In the genomic region with DNA sequence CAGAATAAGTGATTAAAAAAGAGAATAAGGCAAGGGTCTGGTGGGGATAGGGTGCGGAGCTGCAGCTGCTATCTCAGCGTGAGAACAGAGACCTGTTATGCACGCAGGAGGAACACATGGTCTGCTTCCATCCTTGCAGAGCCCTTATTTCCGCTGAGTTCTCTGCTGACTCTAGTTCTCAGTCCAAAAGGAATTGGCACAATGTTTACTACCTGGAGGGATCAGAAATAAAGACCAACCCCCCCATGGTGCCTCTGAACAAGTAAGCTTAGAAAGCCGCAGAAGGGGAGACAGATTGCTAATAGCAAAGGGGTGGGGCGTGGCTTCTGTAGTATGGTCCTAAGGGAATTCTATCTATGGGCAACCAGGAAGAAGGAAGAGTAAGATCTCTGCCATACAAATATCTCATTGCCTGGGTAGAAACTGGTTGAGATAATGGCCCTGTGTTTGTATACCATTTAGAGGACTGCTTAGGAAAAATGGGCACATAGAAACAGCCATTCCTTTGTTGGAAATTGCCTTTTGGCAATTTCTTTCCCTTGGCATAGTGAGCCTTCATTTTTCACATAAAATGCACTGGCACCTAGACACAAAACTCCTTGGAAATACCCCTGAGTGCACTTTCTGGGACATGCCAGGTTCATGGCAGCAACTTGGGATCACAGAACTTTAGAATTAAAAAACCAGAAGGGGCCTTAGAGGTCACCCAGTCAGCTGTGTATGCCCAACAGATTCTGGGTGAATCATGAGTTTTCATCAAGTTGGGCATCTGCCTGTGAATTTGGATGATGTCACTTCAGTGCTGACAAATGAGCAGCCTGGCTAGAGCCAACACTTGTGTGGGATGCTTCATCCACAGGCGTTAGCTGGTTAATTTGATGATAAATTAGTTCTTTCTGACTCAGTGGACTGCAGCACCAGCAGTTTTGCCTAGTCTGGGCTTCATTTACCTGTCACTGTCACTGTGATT, we compare ENCODE assay signal across 17 cellular contexts. TPM values are rescaled to one million over a fixed set of nuclear protein-coding genes. Genes with fewer than 3 reads are reported as not detected.
DNase-seq lines count a peak whose midpoint lies in the region; FAIRE-seq and TF ChIP-seq lines count a peak whose summit lies in the region.
"Had no signal": no experiment of that assay in that cellular context is flagged by ENCODE, and none has a peak within 500 bp of the region (broad histone marks: within the 10 kb centered on the region; RNA-seq: fewer than 3 reads in every experiment).

No MANE protein-coding gene starts in this region.

- H3K4me2 ChIP-seq in neural progenitor cell = no peak overlapping the region

- H3K9ac ChIP-seq in neural progenitor cell = no peak overlapping the region

- H3K4me1 Mint-ChIP-seq in neural progenitor cell = peaks cover 17% of the 10 kb centered on the region
- H3K4me1 Mint-ChIP-seq: naive B cell; stimulated activated naive CD8-positive, alpha-beta T cell treated with anti-CD3 and anti-CD28 coated beads, Interleukin-15, amount 100 ng/mL, for 72 hours had no signal

- no peaks in the 10 kb centered on the region for H3K36me3 ChIP-seq in neural progenitor cell
- H3K36me3 ChIP-seq: left ventricle myocardium inferior, prostate gland had no signal

- no peaks in the 10 kb centered on the region for H3K27me3 ChIP-seq in neural progenitor cell

- DNase-seq in DMS153 (lab: John Stamatoyannopoulos, UW) (peak; percentile 89), NCI-H146 treated with DMSO at 0.1 percent for 48 hours (lab: John Stamatoyannopoulos, UW; ENCODE audit: unreplicated experiment) (peak; percentile 24), SK-MEL-5 (ENCODE audit: low read depth, low spot score) (peak; percentile 95), neural progenitor cell (ENCODE audit: low spot score) (no peak), D721Med (ENCODE audit: insufficient read length, low spot score) (no peak), NCI-H510A (lab: John Stamatoyannopoulos, UW) (no peak), NK-92 (lab: John Stamatoyannopoulos, UW; ENCODE audit: unreplicated experiment) (no peak), mucosa of gallbladder (ENCODE audit: low spot score) (no peak)
- DNase-seq: activated CD4-positive, alpha-beta T cell treated with anti-CD3 and anti-CD28 coated beads for 1 hour; activated CD8-positive, alpha-beta memory T cell treated with anti-CD3 and anti-CD28 coated beads, Interleukin-2, amount 50 U/mL, for 4 hours; activated naive CD4-positive, alpha-beta T cell treated with Interleukin-2 at 50 U/mL for 16 hours; CD4-positive, alpha-beta T cell; left ventricle myocardium inferior; naive B cell; stimulated activated naive CD8-positive, alpha-beta T cell treated with anti-CD3 and anti-CD28 coated beads, Interleukin-15, amount 100 ng/mL, for 72 hours; T-helper 2 cell had no signal

- in situ Hi-C loops in SK-MEL-5 (cut with HindIII; ENCODE audit: low pct_unique_long_range_greater_than_20kb, low sequenced_read_pairs) = no loop called here

- no peaks in the 10 kb centered on the region for H3K79me2 ChIP-seq in neural progenitor cell (ENCODE audit: low read depth)

- H3K9me3 ChIP-seq in neural progenitor cell (ENCODE audit: low read depth) = no peaks in the 10 kb centered on the region
- H3K9me3 ChIP-seq: left ventricle myocardium inferior, prostate gland had no signal

- no peaks in the 10 kb centered on the region for H3F3A ChIP-seq in neural progenitor cell (ENCODE audit: low read depth)

- H3K27ac ChIP-seq in neural progenitor cell = no peak overlapping the region
- H3K27ac ChIP-seq: left ventricle myocardium inferior, prostate gland had no signal

- FAIRE-seq in D721Med (lab: Jason Lieb, UNC) = no peak

- no peak overlapping the region for H3K27ac Mint-ChIP-seq in neural progenitor cell
- H3K27ac Mint-ChIP-seq: CD4-positive, alpha-beta T cell; naive B cell; stimulated activated naive CD8-positive, alpha-beta T cell treated with anti-CD3 and anti-CD28 coated beads, Interleukin-15, amount 100 ng/mL, for 72 hours had no signal

- H3K4me1 ChIP-seq in neural progenitor cell = peaks cover 12% of the 10 kb centered on the region
- H3K4me1 ChIP-seq: left ventricle myocardium inferior, prostate gland had no signal

- TF ChIP-seq CTCF in neural progenitor cell (IDR thresholded peaks at IDR 0.05) (no peak), D721Med (IDR thresholded peaks at IDR 0.05; ENCODE audit: insufficient read depth, missing control alignments) (no peak)

- H3K27me3 Mint-ChIP-seq in neural progenitor cell (ENCODE audit: insufficient read depth, low read depth) = no peaks in the 10 kb centered on the region

- H2AFZ ChIP-seq in neural progenitor cell (replicated peaks) = peak overlapping the region; percentile 76

- H3K4me3 ChIP-seq in neural progenitor cell = no peak overlapping the region
- H3K4me3 ChIP-seq: left ventricle myocardium inferior, prostate gland had no signal

- H3K36me3 Mint-ChIP-seq in neural progenitor cell = no peaks in the 10 kb centered on the region
- H3K36me3 Mint-ChIP-seq: naive B cell had no signal

- no peak overlapping the region for H3K4me3 Mint-ChIP-seq in neural progenitor cell
- H3K4me3 Mint-ChIP-seq: CD4-positive, alpha-beta T cell; naive B cell; stimulated activated naive CD8-positive, alpha-beta T cell treated with anti-CD3 and anti-CD28 coated beads, Interleukin-15, amount 100 ng/mL, for 72 hours had no signal

- H3K9me3 Mint-ChIP-seq in neural progenitor cell = no peaks in the 10 kb centered on the region
- H3K9me3 Mint-ChIP-seq: CD4-positive, alpha-beta T cell; stimulated activated naive CD8-positive, alpha-beta T cell treated with anti-CD3 and anti-CD28 coated beads, Interleukin-15, amount 100 ng/mL, for 72 hours had no signal

- H4K20me1 ChIP-seq in neural progenitor cell (ENCODE audit: low read depth) = no peaks in the 10 kb centered on the region

RNA-seq across cellular contexts. Expression of a gene that starts 57.4 kb away (rescaled TPM):
- total RNA-seq in SK-MEL-5 (2014; rRNA removed; shearing (Covaris generic)) = 2.0 and 2.8 TPM in 2 replicates
- polyA plus RNA-seq in SK-MEL-5 (2015; cell fraction: cytosol; rRNA removed) = 1.9 and 2.9 TPM in 2 replicates
- 7.4 and 10.7 TPM in 2 replicates for polyA plus RNA-seq in SK-MEL-5 (2015; cell fraction: nucleus; rRNA removed)
- 2.3 and 4.8 TPM in 2 replicates for total RNA-seq in neural progenitor cell (ENCODE audit: low replicate concordance)
- total RNA-seq in mucosa of gallbladder = 0.35 TPM
- total RNA-seq: CD4-positive, alpha-beta T cell; left ventricle myocardium inferior had no signal

Comparison
In these comparisons a context has a peak if more than half of its experiments do, and no peak if none do; other contexts are left out.
1. DNase-seq: peak in DMS153 (single experiment), NCI-H146 treated with DMSO at 0.1 percent for 48 hours (single experiment) and SK-MEL-5 (single experiment); none in neural progenitor cell (single experiment), D721Med (single experiment), NCI-H510A (single experiment), NK-92 (single experiment) and mucosa of gallbladder (single experiment).